1 cellular context compared by ENCODE assay signal in the genomic region with DNA sequence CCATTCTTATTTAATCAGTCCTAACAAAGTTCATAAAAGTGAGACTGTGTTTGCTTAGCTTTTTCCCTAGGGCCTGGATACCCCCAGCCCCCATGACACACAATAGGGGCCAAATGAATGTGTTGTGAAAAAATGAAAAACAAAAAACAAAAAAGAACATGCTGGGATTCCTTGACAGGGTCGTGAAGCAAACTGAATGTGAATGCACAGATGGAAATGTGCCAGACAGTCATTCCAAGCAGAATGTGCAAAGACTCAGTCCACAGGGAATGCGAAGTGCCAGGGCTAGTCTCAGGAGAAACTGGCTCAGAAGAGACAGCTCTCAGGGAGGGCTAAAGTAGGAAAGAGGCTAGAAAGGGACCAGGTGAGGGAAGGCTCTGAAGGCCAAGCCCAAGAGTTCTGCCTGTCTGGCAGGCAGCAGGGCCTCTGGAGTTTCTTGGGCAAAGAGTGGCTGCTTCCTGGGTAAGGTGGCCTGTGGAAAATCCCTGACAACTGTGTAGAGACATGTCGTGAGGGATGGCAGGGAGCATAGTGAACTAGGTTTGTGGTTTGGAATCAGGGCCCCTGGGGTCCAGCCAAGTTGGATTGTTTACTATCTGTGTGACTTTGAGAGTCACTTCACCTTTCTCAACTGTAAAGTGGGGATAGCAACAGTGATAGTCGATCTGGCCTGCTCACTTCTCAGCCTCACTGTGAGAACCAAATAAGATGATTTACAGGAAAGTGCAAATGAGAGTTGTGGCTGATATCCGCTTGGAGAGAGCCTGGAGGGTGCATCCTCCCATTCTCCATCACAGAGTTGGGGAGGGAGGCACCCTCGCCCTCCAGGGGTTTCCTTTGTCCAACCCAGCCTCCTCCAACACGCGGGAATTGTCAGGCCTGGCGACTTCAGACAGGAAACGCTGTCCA.
TF ChIP-seq lines count a peak whose summit lies in the region.

No MANE protein-coding gene starts in this region.

TF ChIP-seq in K562, 482 proteins besides CTCF, POLR2A, EP300 and RAD21 (continued from another document and continues in another):
- TF ChIP-seq, protein P1, sequence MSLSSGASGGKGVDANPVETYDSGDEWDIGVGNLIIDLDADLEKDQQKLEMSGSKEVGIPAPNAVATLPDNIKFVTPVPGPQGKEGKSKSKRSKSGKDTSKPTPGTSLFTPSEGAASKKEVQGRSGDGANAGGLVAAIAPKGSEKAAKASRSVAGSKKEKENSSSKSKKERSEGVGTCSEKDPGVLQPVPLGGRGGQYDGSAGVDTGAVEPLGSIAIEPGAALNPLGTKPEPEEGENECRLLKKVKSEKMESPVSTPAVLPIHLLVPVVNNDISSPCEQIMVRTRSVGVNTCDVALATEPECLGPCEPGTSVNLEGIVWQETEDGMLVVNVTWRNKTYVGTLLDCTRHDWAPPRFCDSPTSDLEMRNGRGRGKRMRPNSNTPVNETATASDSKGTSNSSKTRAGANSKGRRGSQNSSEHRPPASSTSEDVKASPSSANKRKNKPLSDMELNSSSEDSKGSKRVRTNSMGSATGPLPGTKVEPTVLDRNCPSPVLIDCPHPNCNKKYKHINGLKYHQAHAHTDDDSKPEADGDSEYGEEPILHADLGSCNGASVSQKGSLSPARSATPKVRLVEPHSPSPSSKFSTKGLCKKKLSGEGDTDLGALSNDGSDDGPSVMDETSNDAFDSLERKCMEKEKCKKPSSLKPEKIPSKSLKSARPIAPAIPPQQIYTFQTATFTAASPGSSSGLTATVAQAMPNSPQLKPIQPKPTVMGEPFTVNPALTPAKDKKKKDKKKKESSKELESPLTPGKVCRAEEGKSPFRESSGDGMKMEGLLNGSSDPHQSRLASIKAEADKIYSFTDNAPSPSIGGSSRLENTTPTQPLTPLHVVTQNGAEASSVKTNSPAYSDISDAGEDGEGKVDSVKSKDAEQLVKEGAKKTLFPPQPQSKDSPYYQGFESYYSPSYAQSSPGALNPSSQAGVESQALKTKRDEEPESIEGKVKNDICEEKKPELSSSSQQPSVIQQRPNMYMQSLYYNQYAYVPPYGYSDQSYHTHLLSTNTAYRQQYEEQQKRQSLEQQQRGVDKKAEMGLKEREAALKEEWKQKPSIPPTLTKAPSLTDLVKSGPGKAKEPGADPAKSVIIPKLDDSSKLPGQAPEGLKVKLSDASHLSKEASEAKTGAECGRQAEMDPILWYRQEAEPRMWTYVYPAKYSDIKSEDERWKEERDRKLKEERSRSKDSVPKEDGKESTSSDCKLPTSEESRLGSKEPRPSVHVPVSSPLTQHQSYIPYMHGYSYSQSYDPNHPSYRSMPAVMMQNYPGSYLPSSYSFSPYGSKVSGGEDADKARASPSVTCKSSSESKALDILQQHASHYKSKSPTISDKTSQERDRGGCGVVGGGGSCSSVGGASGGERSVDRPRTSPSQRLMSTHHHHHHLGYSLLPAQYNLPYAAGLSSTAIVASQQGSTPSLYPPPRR (CRISPR knock-in tag; IDR thresholded peaks at IDR 0.05; ENCODE audit: borderline replicate concordance) = no peak
- TF ChIP-seq DACH1 (IDR thresholded peaks at IDR 0.05; ENCODE audit: partially characterized antibody) (no peak), ZNF41 (CRISPR knock-in tag; conservative IDR thresholded peaks at IDR 0.05) (0 out of 2 replicates have a peak, but pooled peaks have one; percentile 45), BRD9 (IDR thresholded peaks at IDR 0.05; ENCODE audit: low read depth, partially characterized antibody) (no peak), ZNF282 (CRISPR knock-in tag; IDR thresholded peaks at IDR 0.05) (no peak), ZSCAN29 (IDR thresholded peaks at IDR 0.05) (no peak), GABPA (tag; conservative IDR thresholded peaks at IDR 0.05; ENCODE audit: low read depth) (no peak; the same call in 1 of the 2 replicates), ETV1 (tag; conservative IDR thresholded peaks at IDR 0.05; ENCODE audit: low read depth) (peak; percentile 80), ZNF197 (CRISPR knock-in tag; IDR thresholded peaks at IDR 0.05; ENCODE audit: low read depth) (peak; percentile 41; the same call in 1 of the 2 replicates), SAP30 (IDR thresholded peaks at IDR 0.05; ENCODE audit: borderline replicate concordance, insufficient read depth, low read depth, low read length, poor library complexity, severe bottlenecking) (no peak), ZNF232 (CRISPR knock-in tag; IDR thresholded peaks at IDR 0.05) (no peak), RHOXF2B (CRISPR knock-in tag; conservative IDR thresholded peaks at IDR 0.05) (0 out of 2 replicates have a peak, but pooled peaks have one; percentile 58), ZNF707 (CRISPR knock-in tag; conservative IDR thresholded peaks at IDR 0.05) (no peak), RBBP5 (IDR thresholded peaks at IDR 0.05; ENCODE audit: borderline replicate concordance, insufficient read depth, low read length, poor library complexity, severe bottlenecking) (no peak), NCOA2 (IDR thresholded peaks at IDR 0.05; ENCODE audit: partially characterized antibody in 2 of 2) (no peak), HDAC8 (tag; IDR thresholded peaks at IDR 0.05) (0 out of 2 replicates have a peak, but pooled peaks have one; percentile 7), RNF2 (IDR thresholded peaks at IDR 0.05) (no peak)
- TF ChIP-seq, protein P2, sequence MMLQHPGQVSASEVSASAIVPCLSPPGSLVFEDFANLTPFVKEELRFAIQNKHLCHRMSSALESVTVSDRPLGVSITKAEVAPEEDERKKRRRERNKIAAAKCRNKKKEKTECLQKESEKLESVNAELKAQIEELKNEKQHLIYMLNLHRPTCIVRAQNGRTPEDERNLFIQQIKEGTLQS (IDR thresholded peaks at IDR 0.05) = no peak
- TF ChIP-seq, protein P2 (CRISPR knock-in tag; conservative IDR thresholded peaks at IDR 0.05) = 0 out of 2 replicates have a peak, but pooled peaks have one; percentile 7
- TF ChIP-seq, protein P3, sequence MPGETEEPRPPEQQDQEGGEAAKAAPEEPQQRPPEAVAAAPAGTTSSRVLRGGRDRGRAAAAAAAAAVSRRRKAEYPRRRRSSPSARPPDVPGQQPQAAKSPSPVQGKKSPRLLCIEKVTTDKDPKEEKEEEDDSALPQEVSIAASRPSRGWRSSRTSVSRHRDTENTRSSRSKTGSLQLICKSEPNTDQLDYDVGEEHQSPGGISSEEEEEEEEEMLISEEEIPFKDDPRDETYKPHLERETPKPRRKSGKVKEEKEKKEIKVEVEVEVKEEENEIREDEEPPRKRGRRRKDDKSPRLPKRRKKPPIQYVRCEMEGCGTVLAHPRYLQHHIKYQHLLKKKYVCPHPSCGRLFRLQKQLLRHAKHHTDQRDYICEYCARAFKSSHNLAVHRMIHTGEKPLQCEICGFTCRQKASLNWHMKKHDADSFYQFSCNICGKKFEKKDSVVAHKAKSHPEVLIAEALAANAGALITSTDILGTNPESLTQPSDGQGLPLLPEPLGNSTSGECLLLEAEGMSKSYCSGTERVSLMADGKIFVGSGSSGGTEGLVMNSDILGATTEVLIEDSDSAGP (CRISPR knock-in tag; IDR thresholded peaks at IDR 0.05) = no peak
- TF ChIP-seq, protein P4, sequence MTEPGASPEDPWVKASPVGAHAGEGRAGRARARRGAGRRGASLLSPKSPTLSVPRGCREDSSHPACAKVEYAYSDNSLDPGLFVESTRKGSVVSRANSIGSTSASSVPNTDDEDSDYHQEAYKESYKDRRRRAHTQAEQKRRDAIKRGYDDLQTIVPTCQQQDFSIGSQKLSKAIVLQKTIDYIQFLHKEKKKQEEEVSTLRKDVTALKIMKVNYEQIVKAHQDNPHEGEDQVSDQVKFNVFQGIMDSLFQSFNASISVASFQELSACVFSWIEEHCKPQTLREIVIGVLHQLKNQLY (CRISPR knock-in tag; conservative IDR thresholded peaks at IDR 0.05) = no peak
- TF ChIP-seq, protein P5, sequence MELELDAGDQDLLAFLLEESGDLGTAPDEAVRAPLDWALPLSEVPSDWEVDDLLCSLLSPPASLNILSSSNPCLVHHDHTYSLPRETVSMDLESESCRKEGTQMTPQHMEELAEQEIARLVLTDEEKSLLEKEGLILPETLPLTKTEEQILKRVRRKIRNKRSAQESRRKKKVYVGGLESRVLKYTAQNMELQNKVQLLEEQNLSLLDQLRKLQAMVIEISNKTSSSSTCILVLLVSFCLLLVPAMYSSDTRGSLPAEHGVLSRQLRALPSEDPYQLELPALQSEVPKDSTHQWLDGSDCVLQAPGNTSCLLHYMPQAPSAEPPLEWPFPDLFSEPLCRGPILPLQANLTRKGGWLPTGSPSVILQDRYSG (tag; conservative IDR thresholded peaks at IDR 0.05; ENCODE audit: low read depth) = peak; percentile 66; the same call in 1 of the 2 replicates
- TF ChIP-seq, protein P6, sequence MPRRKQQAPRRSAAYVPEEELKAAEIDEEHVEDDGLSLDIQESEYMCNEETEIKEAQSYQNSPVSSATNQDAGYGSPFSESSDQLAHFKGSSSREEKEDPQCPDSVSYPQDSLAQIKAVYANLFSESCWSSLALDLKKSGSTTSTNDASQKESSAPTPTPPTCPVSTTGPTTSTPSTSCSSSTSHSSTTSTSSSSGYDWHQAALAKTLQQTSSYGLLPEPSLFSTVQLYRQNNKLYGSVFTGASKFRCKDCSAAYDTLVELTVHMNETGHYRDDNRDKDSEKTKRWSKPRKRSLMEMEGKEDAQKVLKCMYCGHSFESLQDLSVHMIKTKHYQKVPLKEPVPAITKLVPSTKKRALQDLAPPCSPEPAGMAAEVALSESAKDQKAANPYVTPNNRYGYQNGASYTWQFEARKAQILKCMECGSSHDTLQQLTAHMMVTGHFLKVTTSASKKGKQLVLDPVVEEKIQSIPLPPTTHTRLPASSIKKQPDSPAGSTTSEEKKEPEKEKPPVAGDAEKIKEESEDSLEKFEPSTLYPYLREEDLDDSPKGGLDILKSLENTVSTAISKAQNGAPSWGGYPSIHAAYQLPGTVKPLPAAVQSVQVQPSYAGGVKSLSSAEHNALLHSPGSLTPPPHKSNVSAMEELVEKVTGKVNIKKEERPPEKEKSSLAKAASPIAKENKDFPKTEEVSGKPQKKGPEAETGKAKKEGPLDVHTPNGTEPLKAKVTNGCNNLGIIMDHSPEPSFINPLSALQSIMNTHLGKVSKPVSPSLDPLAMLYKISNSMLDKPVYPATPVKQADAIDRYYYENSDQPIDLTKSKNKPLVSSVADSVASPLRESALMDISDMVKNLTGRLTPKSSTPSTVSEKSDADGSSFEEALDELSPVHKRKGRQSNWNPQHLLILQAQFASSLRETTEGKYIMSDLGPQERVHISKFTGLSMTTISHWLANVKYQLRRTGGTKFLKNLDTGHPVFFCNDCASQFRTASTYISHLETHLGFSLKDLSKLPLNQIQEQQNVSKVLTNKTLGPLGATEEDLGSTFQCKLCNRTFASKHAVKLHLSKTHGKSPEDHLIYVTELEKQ (CRISPR knock-in tag; IDR thresholded peaks at IDR 0.05) = no peak
- TF ChIP-seq, protein P7, sequence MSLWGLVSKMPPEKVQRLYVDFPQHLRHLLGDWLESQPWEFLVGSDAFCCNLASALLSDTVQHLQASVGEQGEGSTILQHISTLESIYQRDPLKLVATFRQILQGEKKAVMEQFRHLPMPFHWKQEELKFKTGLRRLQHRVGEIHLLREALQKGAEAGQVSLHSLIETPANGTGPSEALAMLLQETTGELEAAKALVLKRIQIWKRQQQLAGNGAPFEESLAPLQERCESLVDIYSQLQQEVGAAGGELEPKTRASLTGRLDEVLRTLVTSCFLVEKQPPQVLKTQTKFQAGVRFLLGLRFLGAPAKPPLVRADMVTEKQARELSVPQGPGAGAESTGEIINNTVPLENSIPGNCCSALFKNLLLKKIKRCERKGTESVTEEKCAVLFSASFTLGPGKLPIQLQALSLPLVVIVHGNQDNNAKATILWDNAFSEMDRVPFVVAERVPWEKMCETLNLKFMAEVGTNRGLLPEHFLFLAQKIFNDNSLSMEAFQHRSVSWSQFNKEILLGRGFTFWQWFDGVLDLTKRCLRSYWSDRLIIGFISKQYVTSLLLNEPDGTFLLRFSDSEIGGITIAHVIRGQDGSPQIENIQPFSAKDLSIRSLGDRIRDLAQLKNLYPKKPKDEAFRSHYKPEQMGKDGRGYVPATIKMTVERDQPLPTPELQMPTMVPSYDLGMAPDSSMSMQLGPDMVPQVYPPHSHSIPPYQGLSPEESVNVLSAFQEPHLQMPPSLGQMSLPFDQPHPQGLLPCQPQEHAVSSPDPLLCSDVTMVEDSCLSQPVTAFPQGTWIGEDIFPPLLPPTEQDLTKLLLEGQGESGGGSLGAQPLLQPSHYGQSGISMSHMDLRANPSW (CRISPR knock-in tag; IDR thresholded peaks at IDR 0.05) = 0 out of 2 replicates have a peak, but pooled peaks have one; percentile 2
- TF ChIP-seq, protein P8, sequence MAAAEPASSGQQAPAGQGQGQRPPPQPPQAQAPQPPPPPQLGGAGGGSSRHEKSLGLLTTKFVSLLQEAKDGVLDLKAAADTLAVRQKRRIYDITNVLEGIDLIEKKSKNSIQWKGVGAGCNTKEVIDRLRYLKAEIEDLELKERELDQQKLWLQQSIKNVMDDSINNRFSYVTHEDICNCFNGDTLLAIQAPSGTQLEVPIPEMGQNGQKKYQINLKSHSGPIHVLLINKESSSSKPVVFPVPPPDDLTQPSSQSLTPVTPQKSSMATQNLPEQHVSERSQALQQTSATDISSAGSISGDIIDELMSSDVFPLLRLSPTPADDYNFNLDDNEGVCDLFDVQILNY (CRISPR knock-in tag; IDR thresholded peaks at IDR 0.05) = peak; percentile 3
- TF ChIP-seq, protein P9, sequence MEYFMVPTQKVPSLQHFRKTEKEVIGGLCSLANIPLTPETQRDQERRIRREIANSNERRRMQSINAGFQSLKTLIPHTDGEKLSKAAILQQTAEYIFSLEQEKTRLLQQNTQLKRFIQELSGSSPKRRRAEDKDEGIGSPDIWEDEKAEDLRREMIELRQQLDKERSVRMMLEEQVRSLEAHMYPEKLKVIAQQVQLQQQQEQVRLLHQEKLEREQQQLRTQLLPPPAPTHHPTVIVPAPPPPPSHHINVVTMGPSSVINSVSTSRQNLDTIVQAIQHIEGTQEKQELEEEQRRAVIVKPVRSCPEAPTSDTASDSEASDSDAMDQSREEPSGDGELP (CRISPR knock-in tag; IDR thresholded peaks at IDR 0.05; ENCODE audit: borderline replicate concordance) = no peak
- TF ChIP-seq, protein P10, sequence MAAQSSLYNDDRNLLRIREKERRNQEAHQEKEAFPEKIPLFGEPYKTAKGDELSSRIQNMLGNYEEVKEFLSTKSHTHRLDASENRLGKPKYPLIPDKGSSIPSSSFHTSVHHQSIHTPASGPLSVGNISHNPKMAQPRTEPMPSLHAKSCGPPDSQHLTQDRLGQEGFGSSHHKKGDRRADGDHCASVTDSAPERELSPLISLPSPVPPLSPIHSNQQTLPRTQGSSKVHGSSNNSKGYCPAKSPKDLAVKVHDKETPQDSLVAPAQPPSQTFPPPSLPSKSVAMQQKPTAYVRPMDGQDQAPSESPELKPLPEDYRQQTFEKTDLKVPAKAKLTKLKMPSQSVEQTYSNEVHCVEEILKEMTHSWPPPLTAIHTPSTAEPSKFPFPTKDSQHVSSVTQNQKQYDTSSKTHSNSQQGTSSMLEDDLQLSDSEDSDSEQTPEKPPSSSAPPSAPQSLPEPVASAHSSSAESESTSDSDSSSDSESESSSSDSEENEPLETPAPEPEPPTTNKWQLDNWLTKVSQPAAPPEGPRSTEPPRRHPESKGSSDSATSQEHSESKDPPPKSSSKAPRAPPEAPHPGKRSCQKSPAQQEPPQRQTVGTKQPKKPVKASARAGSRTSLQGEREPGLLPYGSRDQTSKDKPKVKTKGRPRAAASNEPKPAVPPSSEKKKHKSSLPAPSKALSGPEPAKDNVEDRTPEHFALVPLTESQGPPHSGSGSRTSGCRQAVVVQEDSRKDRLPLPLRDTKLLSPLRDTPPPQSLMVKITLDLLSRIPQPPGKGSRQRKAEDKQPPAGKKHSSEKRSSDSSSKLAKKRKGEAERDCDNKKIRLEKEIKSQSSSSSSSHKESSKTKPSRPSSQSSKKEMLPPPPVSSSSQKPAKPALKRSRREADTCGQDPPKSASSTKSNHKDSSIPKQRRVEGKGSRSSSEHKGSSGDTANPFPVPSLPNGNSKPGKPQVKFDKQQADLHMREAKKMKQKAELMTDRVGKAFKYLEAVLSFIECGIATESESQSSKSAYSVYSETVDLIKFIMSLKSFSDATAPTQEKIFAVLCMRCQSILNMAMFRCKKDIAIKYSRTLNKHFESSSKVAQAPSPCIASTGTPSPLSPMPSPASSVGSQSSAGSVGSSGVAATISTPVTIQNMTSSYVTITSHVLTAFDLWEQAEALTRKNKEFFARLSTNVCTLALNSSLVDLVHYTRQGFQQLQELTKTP (IDR thresholded peaks at IDR 0.05; ENCODE audit: low read depth in 1 of 2, partially characterized antibody in 2 of 2) = peak in 1 of 2 experiments; percentile 34
